Comparison of ENCODE assay signal across 8 cellular contexts in the genomic region with DNA sequence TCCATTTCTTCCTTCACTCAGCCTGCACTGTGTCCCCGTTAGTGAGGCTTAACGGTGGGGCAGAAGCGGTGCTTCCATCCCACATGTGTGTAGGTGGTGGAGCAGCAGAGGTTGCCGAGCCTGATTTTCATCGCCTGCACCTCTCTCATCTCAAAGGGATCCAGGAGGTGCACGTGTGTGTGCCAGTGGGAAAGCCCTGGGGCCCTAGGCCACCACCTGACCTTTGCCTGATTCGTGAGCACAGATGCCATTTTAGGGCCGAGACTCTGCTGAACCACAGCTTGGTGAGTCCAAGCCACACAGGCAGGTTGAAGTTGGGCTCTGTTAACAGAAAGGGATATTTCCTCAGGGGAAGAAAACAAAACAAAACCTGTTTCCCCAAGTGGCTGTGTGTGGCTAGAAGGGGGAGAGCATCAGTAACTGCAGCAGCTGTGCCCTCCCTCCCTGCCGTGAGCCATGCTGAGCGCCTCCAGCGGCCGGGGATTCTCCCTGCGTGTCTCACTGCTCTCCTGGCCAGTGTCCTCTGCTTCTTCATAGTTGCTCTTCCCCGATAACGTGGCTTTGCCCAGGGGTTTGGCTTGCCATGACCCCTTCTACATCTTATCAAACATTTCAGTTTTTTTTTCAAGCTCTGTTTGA.
DNase-seq lines count a peak whose midpoint lies in the region; ATAC-seq and TF ChIP-seq lines count a peak whose summit lies in the region.

No MANE protein-coding gene starts in this region.

- no peak overlapping the region for H3K4me3 ChIP-seq in sigmoid colon

- H3K36me3 ChIP-seq in sigmoid colon: peaks cover 0 to 10% (median 2%) of the 10 kb centered on the region in 4 donors

- whole genome bisulfite sequencing in sigmoid colon, 2 donors: 71 to 94% methylated on average over 15 of the region's 15 CpGs

- peak overlapping the region; percentile 84 to 91 for H3K27ac Mint-ChIP-seq in stimulated activated naive CD8-positive, alpha-beta T cell treated with anti-CD3 and anti-CD28 coated beads, Interleukin-15, amount 100 ng/mL, for 72 hours

- peaks cover 52% of the 10 kb centered on the region for H3K4me1 Mint-ChIP-seq in stimulated activated naive CD8-positive, alpha-beta T cell treated with anti-CD3 and anti-CD28 coated beads, Interleukin-15, amount 100 ng/mL, for 72 hours

- no peak for TF ChIP-seq EP300 in sigmoid colon (IDR thresholded peaks at IDR 0.05)

- no peaks in the 10 kb centered on the region for H3K4me1 ChIP-seq in foreskin keratinocyte
- peaks cover 0 to 40% (median 31%) of the 10 kb centered on the region in 4 donors for H3K4me1 ChIP-seq in sigmoid colon

- H3K4me3 Mint-ChIP-seq in stimulated activated naive CD8-positive, alpha-beta T cell treated with anti-CD3 and anti-CD28 coated beads, Interleukin-15, amount 100 ng/mL, for 72 hours: peak overlapping the region; percentile 54 to 61

- H3K27me3 ChIP-seq in foreskin keratinocyte: no peaks in the 10 kb centered on the region
- H3K27me3 ChIP-seq in sigmoid colon: no peaks in the 10 kb centered on the region

- peaks cover 8 to 17% of the 10 kb centered on the region in 2 donors for H3K9me3 Mint-ChIP-seq in stimulated activated naive CD8-positive, alpha-beta T cell treated with anti-CD3 and anti-CD28 coated beads, Interleukin-15, amount 100 ng/mL, for 72 hours

- H3K27ac ChIP-seq in foreskin keratinocyte (no peak overlapping the region), sigmoid colon (no peak overlapping the region)

- peak; percentile 79 for DNase-seq in DMS 273 (lab: John Stamatoyannopoulos, UW; ENCODE audit: unreplicated experiment)
- peak; percentile 76 for DNase-seq in NCI-H146 treated with DMSO at 0.1 percent for 48 hours (lab: John Stamatoyannopoulos, UW; ENCODE audit: unreplicated experiment)
- DNase-seq in foreskin keratinocyte: peak; percentile 4 to 5
- DNase-seq in stimulated activated naive CD8-positive, alpha-beta T cell treated with anti-CD3 and anti-CD28 coated beads, Interleukin-15, amount 100 ng/mL, for 72 hours: peak; percentile 15 to 49
- DNase-seq in germinal center (ENCODE audit: low spot score): no peak
- DNase-seq in sigmoid colon: no peak

- TF ChIP-seq CTCF in foreskin keratinocyte (conservative IDR thresholded peaks at IDR 0.05) (peak; percentile 48), sigmoid colon (IDR thresholded peaks at IDR 0.05) (no peak)

- no peaks in the 10 kb centered on the region for H3K27me3 Mint-ChIP-seq in stimulated activated naive CD8-positive, alpha-beta T cell treated with anti-CD3 and anti-CD28 coated beads, Interleukin-15, amount 100 ng/mL, for 72 hours

- peak; percentile 56 for ATAC-seq in GM19463 (IDR thresholded peaks at IDR 0.05; ENCODE audit: unreplicated experiment)
- peak; percentile 89 for ATAC-seq in foreskin keratinocyte
- ATAC-seq in stimulated activated naive CD8-positive, alpha-beta T cell treated with anti-CD3 and anti-CD28 coated beads, Interleukin-15, amount 100 ng/mL, for 72 hours: peak; percentile 93
- no peak for ATAC-seq in GM18867 (IDR thresholded peaks at IDR 0.05; ENCODE audit: unreplicated experiment)

- no peaks in the 10 kb centered on the region for H3K9me3 ChIP-seq in sigmoid colon

- no peak for TF ChIP-seq POLR2A in sigmoid colon (IDR thresholded peaks at IDR 0.05)

- intact Hi-C loops in sigmoid colon (cut with DNase I): no loop called here

Comparison
In these comparisons a context has a peak if more than half of its experiments do, and no peak if none do; other contexts are left out.
1. DNase-seq: peak in DMS 273 (single experiment), NCI-H146 treated with DMSO at 0.1 percent for 48 hours (single experiment), foreskin keratinocyte (2 of 2) and stimulated activated naive CD8-positive, alpha-beta T cell treated with anti-CD3 and anti-CD28 coated beads, Interleukin-15, amount 100 ng/mL, for 72 hours (2 of 2); none in germinal center (single experiment) and sigmoid colon (single experiment).